In the genomic region with DNA sequence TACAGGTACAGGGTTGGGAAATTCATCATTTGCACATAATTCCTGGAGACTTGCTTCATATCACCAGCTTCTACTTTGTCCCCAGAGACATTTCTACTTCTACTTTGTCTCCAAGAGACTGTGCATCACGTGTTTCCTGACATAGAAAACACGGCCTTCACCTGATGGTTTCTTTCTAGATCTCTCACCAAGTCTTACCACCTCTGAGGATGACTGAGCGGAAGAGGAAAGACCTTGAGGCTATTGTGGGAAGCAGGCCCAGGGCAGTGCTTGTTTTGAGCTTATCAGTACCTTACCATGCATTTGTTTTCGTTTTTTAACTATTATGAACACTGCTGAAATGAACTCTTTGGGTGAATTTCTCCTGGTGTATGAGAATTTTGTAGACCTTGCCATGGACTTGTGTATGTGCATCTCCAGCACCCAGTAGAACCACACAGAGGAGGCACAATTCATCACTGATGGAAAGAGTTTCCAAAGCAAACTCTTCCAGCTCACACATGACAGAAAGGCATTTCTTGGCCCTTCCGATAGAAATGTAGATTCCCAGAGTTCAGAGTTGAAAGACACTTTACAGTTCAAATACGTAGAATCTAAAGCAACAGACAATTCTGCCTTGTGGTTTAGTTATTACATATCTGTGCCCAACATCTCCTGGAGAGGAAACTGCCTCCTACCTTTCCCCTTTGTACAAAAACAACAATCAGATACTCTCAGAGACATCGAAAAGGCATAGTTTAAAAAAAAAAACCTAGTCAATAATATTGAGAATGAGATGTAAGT, we compare ENCODE assay signal across 8 cellular contexts.
DNase-seq lines count a peak whose midpoint lies in the region; ATAC-seq, FAIRE-seq and TF ChIP-seq lines count a peak whose summit lies in the region.

No MANE protein-coding gene starts in this region.

- peak; percentile 58 for DNase-seq in activated CD8-positive, alpha-beta memory T cell treated with anti-CD3 and anti-CD28 coated beads, Interleukin-2, amount 50 U/mL, for 48 hours
- peak; percentile 33 to 52 for DNase-seq in stimulated activated CD4-positive, alpha-beta T cell treated with anti-CD3 and anti-CD28 coated beads, Interleukin-15, amount 100 ng/mL, for 48 hours (ENCODE audit: low read depth in 2 of 2)
- no peak for DNase-seq in NCI-H2196 treated with DMSO at 0.1 percent for 48 hours (lab: John Stamatoyannopoulos, UW; ENCODE audit: unreplicated experiment)
- no peak for DNase-seq in H54 (ENCODE audit: insufficient read length, low spot score)
- no peak for DNase-seq in NCI-H1694 (lab: John Stamatoyannopoulos, UW)
- no peak for DNase-seq in upper lobe of left lung

- no peaks in the 10 kb centered on the region for H3K27me3 ChIP-seq in upper lobe of left lung

- no peak for TF ChIP-seq CTCF in upper lobe of left lung (IDR thresholded peaks at IDR 0.05)

- H3K4me3 ChIP-seq in upper lobe of left lung = no peak overlapping the region

- H3K4me1 ChIP-seq in upper lobe of left lung = no peaks in the 10 kb centered on the region

- no peak overlapping the region for H3K27ac ChIP-seq in upper lobe of left lung

- H3K36me3 ChIP-seq in upper lobe of left lung = no peaks in the 10 kb centered on the region

- ATAC-seq in GM18511 (IDR thresholded peaks at IDR 0.05; ENCODE audit: unreplicated experiment) (peak; percentile 49), HG03342 (IDR thresholded peaks at IDR 0.05; ENCODE audit: unreplicated experiment) (peak; percentile 70), upper lobe of left lung (ENCODE audit: low FRiP score in 2 of 2) (no peak)

- TF ChIP-seq EP300 in upper lobe of left lung (IDR thresholded peaks at IDR 0.05) = no peak

- no peak for TF ChIP-seq POLR2A in H54 (IDR thresholded peaks at IDR 0.05; ENCODE audit: low read depth, low read length)
- TF ChIP-seq POLR2A in upper lobe of left lung (IDR thresholded peaks at IDR 0.05) = no peak

- WGBS in upper lobe of left lung, 2 donors = 61 to 68% methylated on average over 7 of the region's 7 CpGs

- FAIRE-seq in H54 (lab: Jason Lieb, UNC) = no peak

- no peaks in the 10 kb centered on the region for H3K9me3 ChIP-seq in upper lobe of left lung

Comparison
In these comparisons a context has a peak if more than half of its experiments do, and no peak if none do; other contexts are left out.
1. ATAC-seq: peak in GM18511 (single experiment) and HG03342 (single experiment); none in upper lobe of left lung (0 of 2).
2. DNase-seq: peak in activated CD8-positive, alpha-beta memory T cell treated with anti-CD3 and anti-CD28 coated beads, Interleukin-2, amount 50 U/mL, for 48 hours (single experiment) and stimulated activated CD4-positive, alpha-beta T cell treated with anti-CD3 and anti-CD28 coated beads, Interleukin-15, amount 100 ng/mL, for 48 hours (2 of 2); none in NCI-H2196 treated with DMSO at 0.1 percent for 48 hours (single experiment), H54 (single experiment), NCI-H1694 (single experiment) and upper lobe of left lung (0 of 2).